Comparison of ENCODE assay signal across 15 cellular contexts in the genomic region with DNA sequence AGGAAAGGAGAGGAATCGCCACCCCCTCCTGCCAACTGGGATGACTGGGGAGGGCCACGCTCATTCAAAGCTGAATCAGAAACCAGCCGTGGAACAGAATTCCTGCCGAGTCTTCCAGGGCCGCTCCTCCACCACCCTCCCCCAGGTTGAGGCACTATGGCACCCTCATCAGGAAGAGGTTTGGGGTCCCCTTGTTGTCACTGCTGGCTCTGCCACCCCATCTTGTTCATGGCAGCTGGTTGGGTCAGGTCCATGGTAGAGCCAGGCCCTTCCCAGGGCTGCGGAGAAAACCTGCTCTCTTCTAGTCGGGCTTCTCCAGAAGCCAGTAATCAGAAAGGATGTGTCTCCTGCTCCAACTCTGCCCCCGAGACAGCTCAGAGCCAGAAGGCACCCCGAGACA.
"Had no signal": no experiment of that assay in that cellular context is flagged by ENCODE, and none has a peak within 500 bp of the region (broad histone marks: within the 10 kb centered on the region; RNA-seq: fewer than 3 reads in every experiment).

No MANE protein-coding gene starts in this region.

- H3K36me3 ChIP-seq: thoracic aorta, transverse colon had no signal

- H3K36me3 Mint-ChIP-seq: naive B cell had no signal

- ATAC-seq: left cardiac atrium, left ventricle myocardium superior had no signal

- H2AFZ ChIP-seq: hepatocyte had no signal

- H3K4me3 Mint-ChIP-seq: naive B cell had no signal

- H3K4me3 ChIP-seq: dorsolateral prefrontal cortex, hepatocyte, lung, stomach, thoracic aorta, transverse colon had no signal

- H3K27me3 ChIP-seq: dorsolateral prefrontal cortex, hepatocyte, stomach, transverse colon had no signal

- H3K4me2 ChIP-seq: hepatocyte had no signal

- H3K27ac ChIP-seq: dorsolateral prefrontal cortex, hepatocyte, stomach, thoracic aorta had no signal

- H3K27ac Mint-ChIP-seq: naive B cell had no signal

- DNase-seq: cortex of kidney; effector CD8-positive, alpha-beta T cell; foreskin melanocyte; mesenchymal stem cell; naive B cell; stimulated activated CD4-positive, alpha-beta T cell treated with anti-CD3 and anti-CD28 coated beads, Interleukin-12 subunit alpha, Interleukin-12 subunit beta, amount 100 ng/mL, for 4 hours; stomach; substantia nigra had no signal

- H3K9me3 ChIP-seq: stomach, thoracic aorta, transverse colon had no signal
